30 cellular contexts compared by ENCODE assay signal in genomic region chr12:112506513-112507166, GRCh38.
A peak's percentile ranks its signal among the peaks of the same experiment; 100 is the strongest.
DNase-seq lines count a peak whose midpoint lies in the region; ATAC-seq and TF ChIP-seq lines count a peak whose summit lies in the region.
"Had no signal": no experiment of that assay in that cellular context is flagged by ENCODE, and none has a peak within 500 bp of the region (broad histone marks: within the 10 kb centered on the region; RNA-seq: fewer than 3 reads in every experiment).

No MANE protein-coding gene starts in this region.

- H3K4me3 ChIP-seq in AG04450 (ENCODE audit: low read depth, low read length) = no peak overlapping the region
- H3K4me3 ChIP-seq in GM12864 (ENCODE audit: low read depth, low read length) = no peak overlapping the region
- no peak overlapping the region for H3K4me3 ChIP-seq in fibroblast of mammary gland (ENCODE audit: control insufficient read depth, low read depth, low read length)
- H3K4me3 ChIP-seq: left ventricle myocardium inferior, SK-N-MC, spleen, testis had no signal

- CTCF ChIA-PET in AG04450 (lab: Charles Lee) = interaction anchor here (0.8 kb wide), 1 partner anchor 48 kb away, joined by 3 read pairs; no protein-coding TSS in a partner anchor

- DNase-seq in AG04450 (ENCODE audit: low read depth, low spot score) = no peak
- DNase-seq in GM12864 (ENCODE audit: low read depth) = no peak
- DNase-seq in RKO (ENCODE audit: low spot score) = peak; percentile 13
- DNase-seq in fibroblast of mammary gland (ENCODE audit: low read depth) = no peak
- DNase-seq in 8988T = no peak
- DNase-seq in NCI-H2171 (lab: John Stamatoyannopoulos, UW) = no peak
- no peak for DNase-seq in GM20000 (ENCODE audit: low spot score)
- DNase-seq: activated CD4-positive, alpha-beta T cell treated with anti-CD3 and anti-CD28 coated beads for 4 hours; activated naive CD4-positive, alpha-beta T cell; activated T-cell treated with anti-CD3 and anti-CD28 coated beads, Interleukin-2, amount 50 U/mL, for 48 hours; CD4-positive, alpha-beta T cell; DMS 273 treated with DMSO at 0.1 percent for 48 hours; effector CD4-positive, alpha-beta T cell; foreskin melanocyte; GDM1; H7; immature natural killer cell; left ventricle myocardium inferior; midbrain; natural killer cell; NCI-H1417 treated with DMSO at 0.1 percent for 48 hours; NCI-H2171 treated with DMSO at 0.1 percent for 48 hours; NCI-H526; RPMI8226; spleen; stimulated activated CD4-positive, alpha-beta T cell treated with anti-CD3 and anti-CD28 coated beads, Interleukin-4, amount 100 ng/mL, for 1 hour; testis had no signal

- 0 out of 2 replicates have a peak, but pooled peaks have one; percentile 13 for TF ChIP-seq CTCF in AG04450 (IDR thresholded peaks at IDR 0.05; ENCODE audit: low read depth, low read length)
- TF ChIP-seq CTCF in GM12864 (IDR thresholded peaks at IDR 0.05; ENCODE audit: low read depth, low read length, missing control alignments) = peak; percentile 6
- TF ChIP-seq CTCF in fibroblast of mammary gland (conservative IDR thresholded peaks at IDR 0.05; ENCODE audit: control insufficient read depth, insufficient read depth, low read depth, low read length) = peak; percentile 3
- no peak for TF ChIP-seq CTCF in GM20000 (IDR thresholded peaks at IDR 0.05; ENCODE audit: extremely low read depth, missing control alignments)

- H3K27ac ChIP-seq in AG04450 (ENCODE audit: low read depth, low read length) = no peak overlapping the region
- H3K27ac ChIP-seq: left ventricle myocardium inferior, SK-N-MC, spleen, testis had no signal

- POLR2A ChIA-PET in AG04450 (lab: Yijun Ruan, JAX) = no interaction called here

- H3K27me3 ChIP-seq in AG04450 (ENCODE audit: control insufficient read depth, insufficient read depth, low read length) = no peaks in the 10 kb centered on the region
- H3K27me3 ChIP-seq: spleen, testis had no signal

- no peaks in the 10 kb centered on the region; the same call in 1 of the 2 replicates for H3K9me3 ChIP-seq in AG04450 (ENCODE audit: control insufficient read depth, insufficient read depth, low read length)
- H3K9me3 ChIP-seq: spleen, testis had no signal

- ATAC-seq in HG03039 (IDR thresholded peaks at IDR 0.05; ENCODE audit: unreplicated experiment) = no peak
- ATAC-seq: natural killer cell; stimulated activated memory B cell treated with anti-CD40 and anti-IgM and Interleukin-4, amounts not matched to agents 10 μg/mL and 1 μg/mL and 100 μg/mL, for 72 hours had no signal
